Comparison of ENCODE assay signal across 8 cellular contexts in genomic region chrX:135484636-135485289, GRCh38. TPM values are rescaled to one million over a fixed set of nuclear protein-coding genes. Genes with fewer than 3 reads are reported as not detected.
A peak's percentile ranks its signal among the peaks of the same experiment; 100 is the strongest.
DNase-seq lines count a peak whose midpoint lies in the region; ATAC-seq and TF ChIP-seq lines count a peak whose summit lies in the region.

No MANE protein-coding gene starts in this region.

- no peaks in the 10 kb centered on the region for H3K79me2 ChIP-seq in HCT116 (ENCODE audit: insufficient read depth, low read length)

- peak; percentile 70 for TF ChIP-seq RAD21 in HCT116 (IDR thresholded peaks at IDR 0.05; ENCODE audit: low read depth)

- no peaks in the 10 kb centered on the region for H3K9me3 ChIP-seq in HCT116 (ENCODE audit: control insufficient read depth in 1 of 2, insufficient read depth in 1 of 2, low read depth in 1 of 2, low read length in 2 of 2)

- no TSS peak for BruUV-seq in HCT116 (replicated peaks; lab: Mats Ljungman, UMichigan)

- H3K9me2 ChIP-seq in HCT116 (ENCODE audit: insufficient read depth), result no peaks in the 10 kb centered on the region

- no peaks in the 10 kb centered on the region for H3K27me3 ChIP-seq in HCT116 (ENCODE audit: insufficient read depth, low read length)

- no peaks in the 10 kb centered on the region for H4K20me1 ChIP-seq in HCT116 (ENCODE audit: insufficient read depth)

- TF ChIP-seq POLR2A in HCT116 (IDR thresholded peaks at IDR 0.05; ENCODE audit: borderline replicate concordance, extremely low read depth, insufficient read depth, insufficient read length), result no peak

- H3K4me1 ChIP-seq in HCT116 (ENCODE audit: control insufficient read depth in 1 of 2, insufficient read depth in 2 of 2, low read length in 2 of 2), result no peaks in the 10 kb centered on the region

- no peak overlapping the region for H3K9ac ChIP-seq in HCT116 (ENCODE audit: low read length)

- POLR2A ChIA-PET in HCT116 (lab: Charles Lee), result no interaction called here

- RAD21 ChIA-PET in HCT116 (lab: Charles Lee; ENCODE audit: low non-redundant PET in 1 of 2, low total read pairs in 2 of 2, uncharacterized antibody in 2 of 2, unreplicated experiment in 2 of 2), result no interaction called here

- CTCF ChIA-PET in HCT116 (lab: Charles Lee), result interaction anchor here (0.7 kb wide), 1 partner anchor 87 kb away, joined by 3 read pairs; no protein-coding TSS in a partner anchor

- TF ChIP-seq CTCF in HCT116 (IDR thresholded peaks at IDR 0.05 in 2 of 3, conservative IDR thresholded peaks at IDR 0.05 in 1 of 3; ENCODE audit: borderline replicate concordance in 1 of 3, insufficient read depth in 1 of 3, low read depth in 2 of 3, low read length in 2 of 3) (peak; percentile 35 to 56 (median 52); a peak in 5 of 6 replicates), epithelial cell of esophagus (IDR thresholded peaks at IDR 0.05; ENCODE audit: insufficient read depth, low read depth, low read length, missing control alignments) (peak; percentile 67), omental fat pad (IDR thresholded peaks at IDR 0.05) (no peak)

- H3K4me2 ChIP-seq in HCT116 (ENCODE audit: low read length), result no peak overlapping the region

- no peaks in the 10 kb centered on the region for H3K36me3 ChIP-seq in HCT116 (ENCODE audit: control insufficient read depth in 1 of 2, insufficient read depth in 2 of 2, low read length in 2 of 2)

- DNase-seq in NCI-H1105 treated with DMSO at 0.1 percent for 48 hours (lab: John Stamatoyannopoulos, UW) (peak; percentile 28), NCI-H1105 (lab: John Stamatoyannopoulos, UW) (no peak), HCT116 (ENCODE audit: low read depth, low spot score) (peak; percentile 21), RPMI7951 (ENCODE audit: low read depth) (peak; percentile 22), epithelial cell of esophagus (ENCODE audit: low read depth) (peak; percentile 56), omental fat pad (ENCODE audit: low spot score) (no peak), NCI-H1930 (lab: John Stamatoyannopoulos, UW) (no peak), ecto neural progenitor cell (ENCODE audit: low spot score) (no peak)

- ATAC-seq in HCT116 (peak; percentile 57; the same call in 1 of the 2 replicates), omental fat pad (ENCODE audit: low FRiP score) (peak; percentile 48)

- intact Hi-C loops in HCT116 (cut with micrococcal nuclease), result loop anchor here (1.0 to 2.0 kb wide), 2 partner anchors 86 to 112 kb away; no protein-coding TSS in a partner anchor

- H2AFZ ChIP-seq in HCT116 (ENCODE audit: low read depth, low read length, poor library complexity, severe bottlenecking), result no peak overlapping the region

- H3K4me3 ChIP-seq in HCT116 (replicated peaks in 1 of 2; ENCODE audit: low read depth in 1 of 2, low read length in 2 of 2) (no peak overlapping the region), epithelial cell of esophagus (ENCODE audit: low read length) (no peak overlapping the region)

- no peak overlapping the region for H3K27ac ChIP-seq in HCT116 (ENCODE audit: low read depth, low read length)

TF ChIP-seq in HCT116, 20 proteins besides CTCF, POLR2A, EP300 and RAD21:
- TF ChIP-seq ZFX (IDR thresholded peaks at IDR 0.05), result no peak
- no peak for TF ChIP-seq EGR1 (IDR thresholded peaks at IDR 0.05; ENCODE audit: low read depth)
- TF ChIP-seq YY1 (IDR thresholded peaks at IDR 0.05; ENCODE audit: extremely low read depth, insufficient replicate concordance, low read depth, low read length), result no peak
- TF ChIP-seq CBX3 (IDR thresholded peaks at IDR 0.05; ENCODE audit: low read depth), result no peak
- TF ChIP-seq ELF1 (IDR thresholded peaks at IDR 0.05; ENCODE audit: borderline replicate concordance, low read depth), result no peak
- no peak for TF ChIP-seq SP1 (IDR thresholded peaks at IDR 0.05; ENCODE audit: low read depth)
- TF ChIP-seq JUND (IDR thresholded peaks at IDR 0.05), result no peak

RNA-seq across cellular contexts. Expression of gene INTS6L, which starts 35.7 kb away (rescaled TPM):
- total RNA-seq in HCT116 (2021; ENCODE audit: unreplicated experiment) (3.6 TPM), omental fat pad (1 to 10 TPM; 5.1 to 9.7 (median 7.7) TPM)
- polyA plus RNA-seq in HCT116 (2012), result 1.5 and 1.8 TPM in 2 replicates
- 4.1 and 5.5 TPM in 2 replicates for total RNA-seq in RPMI7951 (2014; rRNA removed; shearing (Covaris generic))

Comparison
In these comparisons a context has a peak if more than half of its experiments do, and no peak if none do; other contexts are left out.
1. DNase-seq: peak in NCI-H1105 treated with DMSO at 0.1 percent for 48 hours (single experiment), HCT116 (single experiment), RPMI7951 (single experiment) and epithelial cell of esophagus (single experiment); none in NCI-H1105 (single experiment), omental fat pad (single experiment), NCI-H1930 (0 of 2) and ecto neural progenitor cell (single experiment).
2. CTCF ChIP-seq: peak in HCT116 (3 of 3) and epithelial cell of esophagus (single experiment); none in omental fat pad (0 of 3).